Comparison of ENCODE assay signal across 10 cellular contexts in genomic region chr19:46221981-46222610, GRCh38. TPM values are rescaled to one million over a fixed set of nuclear protein-coding genes. Genes with fewer than 3 reads are reported as not detected.
DNase-seq lines count a peak whose midpoint lies in the region; TF ChIP-seq lines count a peak whose summit lies in the region.
"Had no signal": no experiment of that assay in that cellular context is flagged by ENCODE, and none has a peak within 500 bp of the region (broad histone marks: within the 10 kb centered on the region; RNA-seq: fewer than 3 reads in every experiment).

No MANE protein-coding gene starts in this region.

- no peaks in the 10 kb centered on the region for H3K9me3 ChIP-seq in SJCRH30 (replicated peaks)

- no peak for TF ChIP-seq CTCF in fibroblast of the aortic adventitia (IDR thresholded peaks at IDR 0.05; ENCODE audit: insufficient read depth, low read length)

- no peaks in the 10 kb centered on the region for H3K4me1 ChIP-seq in SJCRH30

- H3K27me3 ChIP-seq in SJCRH30: peaks cover 2% of the 10 kb centered on the region; the same call in 1 of the 2 replicates

- H3K36me3 ChIP-seq in SJCRH30: no peaks in the 10 kb centered on the region

- peak; percentile 21 for DNase-seq in GOT3 (lab: John Stamatoyannopoulos, UW)
- peak; percentile 19 to 20 for DNase-seq in SJCRH30
- DNase-seq in fibroblast of the aortic adventitia (ENCODE audit: low read depth): peak; percentile 66
- peak; percentile 50 for DNase-seq in renal cortical epithelial cell (ENCODE audit: low read depth)
- DNase-seq in HUDEP-2 (lab: John Stamatoyannopoulos, UW; ENCODE audit: unreplicated experiment in 76 of 76): no peak
- no peak for DNase-seq in stimulated activated CD4-positive, alpha-beta T cell treated with anti-CD3 and anti-CD28 coated beads, Interleukin-12 subunit alpha, Interleukin-12 subunit beta, amount 100 ng/mL, for 4 hours
- DNase-seq in COLO668 (lab: John Stamatoyannopoulos, UW; ENCODE audit: unreplicated experiment): no peak
- no peak for DNase-seq in NCI-H524 treated with DMSO at 0.1 percent for 48 hours (lab: John Stamatoyannopoulos, UW)
- DNase-seq: erythroblast, NCI-H2107 had no signal

- H3K27ac ChIP-seq in SJCRH30: no peak overlapping the region

- H3K4me3 ChIP-seq in SJCRH30 (no peak overlapping the region), fibroblast of the aortic adventitia (ENCODE audit: low read depth, low read length) (no peak overlapping the region)

RNA-seq across cellular contexts. Expression of gene IGFL1, which starts 7.4 kb away (rescaled TPM):
- total RNA-seq in SJCRH30 (2014; rRNA removed; shearing (Covaris generic)): not detected in 2 replicates
- total RNA-seq in fibroblast of the aortic adventitia (ENCODE audit: low replicate concordance) (not detected in 2 replicates), renal cortical epithelial cell (3.8 TPM in 1 of 2 replicates, not detected in the other)

Comparison
In these comparisons a context has a peak if more than half of its experiments do, and no peak if none do; other contexts are left out.
1. DNase-seq: peak in GOT3 (single experiment), SJCRH30 (2 of 2), fibroblast of the aortic adventitia (single experiment) and renal cortical epithelial cell (single experiment); none in HUDEP-2 (0 of 76), stimulated activated CD4-positive, alpha-beta T cell treated with anti-CD3 and anti-CD28 coated beads, Interleukin-12 subunit alpha, Interleukin-12 subunit beta, amount 100 ng/mL, for 4 hours (single experiment), COLO668 (single experiment) and NCI-H524 treated with DMSO at 0.1 percent for 48 hours (single experiment).